18 cellular contexts compared by ENCODE assay signal in the genomic region with DNA sequence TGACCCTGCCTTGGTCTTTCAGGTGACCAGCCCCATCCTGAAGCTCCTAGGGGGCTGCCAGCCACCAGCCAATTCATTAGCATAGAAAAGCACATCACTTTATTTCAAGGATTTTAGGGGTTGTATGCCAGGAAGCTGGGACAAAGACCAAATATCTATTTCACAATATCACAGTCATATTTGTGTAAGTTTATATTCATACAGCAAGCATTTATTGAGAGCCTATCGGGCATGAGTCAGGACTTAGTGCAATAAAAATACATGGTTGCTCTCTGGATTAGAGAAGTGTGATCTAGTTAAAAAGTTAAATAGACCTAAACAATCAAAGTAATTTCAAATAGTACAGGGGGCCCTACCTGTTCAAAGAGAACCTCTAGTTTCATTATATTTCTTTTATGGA.
DNase-seq lines count a peak whose midpoint lies in the region; ATAC-seq and TF ChIP-seq lines count a peak whose summit lies in the region.
"Had no signal": no experiment of that assay in that cellular context is flagged by ENCODE, and none has a peak within 500 bp of the region (broad histone marks: within the 10 kb centered on the region; RNA-seq: fewer than 3 reads in every experiment).

No MANE protein-coding gene starts in this region.

- CTCF ChIA-PET in PC-3 (lab: Charles Lee), result no interaction called here

- no peak overlapping the region for H4K91ac ChIP-seq in neuronal stem cell (ENCODE audit: low read depth, low read length, poor library complexity)

- DNase-seq in ELR (ENCODE audit: low read depth), result peak; percentile 10
- peak; percentile 57 for DNase-seq in PC-3
- peak; percentile 73 for DNase-seq in fibroblast of gingiva (ENCODE audit: low read depth)
- peak; percentile 87 for DNase-seq in osteoblast (ENCODE audit: insufficient read length, low spot score, missing footprints)
- no peak for DNase-seq in neuronal stem cell (ENCODE audit: low spot score)
- DNase-seq in SHP77 treated with DMSO at 0.1 percent for 48 hours (lab: John Stamatoyannopoulos, UW), result no peak
- DNase-seq in NAMALWA (ENCODE audit: low spot score), result no peak
- DNase-seq in putamen (ENCODE audit: low spot score), result no peak
- DNase-seq: ACHN; BE2C; CD8-positive, alpha-beta memory T cell; DND-41; H7; Kasumi-1; NCI-H1436; NCI-H2081; NCI-H524; SJCRH30 had no signal

- no peaks in the 10 kb centered on the region for H3K36me3 ChIP-seq in PC-3 (ENCODE audit: low read depth, low read length)
- no peaks in the 10 kb centered on the region for H3K36me3 ChIP-seq in osteoblast (ENCODE audit: insufficient read depth, low read length)
- peaks cover 6 to 45% of the 10 kb centered on the region in 2 donors for H3K36me3 ChIP-seq in neuronal stem cell (replicated peaks in 1 of 2; ENCODE audit: control insufficient read depth in 2 of 2, insufficient read depth in 2 of 2, low read length in 2 of 2)

- no CpG with 5 or more reads among the region's 1 CpG for WGBS in neuronal stem cell (ENCODE audit: extremely low coverage in 2 of 2, insufficient read length in 2 of 2, insufficient replicate concordance in 1 of 2), 2 donors

- no peak overlapping the region for H2BK5ac ChIP-seq in neuronal stem cell (ENCODE audit: low read length)

- no peak overlapping the region for H3K4me3 ChIP-seq in PC-3 (ENCODE audit: low read length)
- H3K4me3 ChIP-seq in osteoblast (ENCODE audit: insufficient read depth, low read length), result no peak overlapping the region
- H3K4me3 ChIP-seq in neuronal stem cell (ENCODE audit: low read length in 2 of 2), result no peak overlapping the region
- H3K4me3 ChIP-seq: SJCRH30 had no signal

- H3K79me2 ChIP-seq in PC-3 (ENCODE audit: low read length) (no peaks in the 10 kb centered on the region), osteoblast (ENCODE audit: insufficient read depth, low read length) (no peaks in the 10 kb centered on the region)

- H3K4me2 ChIP-seq in PC-3 (ENCODE audit: low read length), result peak overlapping the region; percentile 15; the same call in 1 of the 2 replicates
- H3K4me2 ChIP-seq in osteoblast (ENCODE audit: insufficient read depth, low read length), result no peak overlapping the region
- H3K4me2 ChIP-seq in neuronal stem cell (ENCODE audit: insufficient read depth, low read length, poor library complexity, severe bottlenecking), result no peak overlapping the region

- POLR2A ChIA-PET in PC-3 (lab: Charles Lee; ENCODE audit: unreplicated experiment), result no interaction called here

- no peak overlapping the region for H4K8ac ChIP-seq in neuronal stem cell (ENCODE audit: low read depth, low read length)

- no peaks in the 10 kb centered on the region for H4K20me1 ChIP-seq in PC-3 (ENCODE audit: low read length)
- no peaks in the 10 kb centered on the region for H4K20me1 ChIP-seq in osteoblast (ENCODE audit: insufficient read depth, low read length)

- H2AK5ac ChIP-seq in neuronal stem cell (ENCODE audit: low read depth, low read length), result no peak overlapping the region

- H2BK12ac ChIP-seq in neuronal stem cell (ENCODE audit: low read length), result no peak overlapping the region

- H3K9me3 ChIP-seq in PC-3 (ENCODE audit: low read length) (no peaks in the 10 kb centered on the region), osteoblast (ENCODE audit: low read depth, low read length) (no peaks in the 10 kb centered on the region), neuronal stem cell (replicated peaks in 1 of 2; ENCODE audit: control insufficient read depth in 2 of 2, insufficient read depth in 1 of 2, low read depth in 1 of 2, low read length in 2 of 2) (peaks cover 3 to 16% of the 10 kb centered on the region in 2 donors)
- H3K9me3 ChIP-seq: BE2C had no signal

- H3K23ac ChIP-seq in neuronal stem cell (ENCODE audit: low read depth, low read length, poor library complexity), result no peak overlapping the region

- H3K27ac ChIP-seq in PC-3 (ENCODE audit: low read length) (no peak overlapping the region), osteoblast (ENCODE audit: low read depth, low read length) (no peak overlapping the region), neuronal stem cell (replicated peaks; ENCODE audit: low read length) (no peak overlapping the region)
- H3K27ac ChIP-seq: SJCRH30 had no signal

- no peaks in the 10 kb centered on the region for H3K9me2 ChIP-seq in PC-3 (replicated peaks; ENCODE audit: low read length)

- H2AFZ ChIP-seq in PC-3 (ENCODE audit: low read length) (no peak overlapping the region), osteoblast (ENCODE audit: low read length) (no peak overlapping the region), neuronal stem cell (ENCODE audit: low read length) (no peak overlapping the region)

- no peaks in the 10 kb centered on the region for H3F3A ChIP-seq in PC-3 (ENCODE audit: low read length, unreplicated experiment)

- H3K9ac ChIP-seq in PC-3 (ENCODE audit: low read length) (no peak overlapping the region), neuronal stem cell (ENCODE audit: low read depth, low read length, poor library complexity) (no peak overlapping the region)

- no peak overlapping the region for H2BK120ac ChIP-seq in neuronal stem cell (ENCODE audit: low read depth, low read length)

- H3K4ac ChIP-seq in neuronal stem cell (ENCODE audit: low read length), result no peak overlapping the region

- no peaks in the 10 kb centered on the region for H3K27me3 ChIP-seq in PC-3 (ENCODE audit: low read length)
- H3K27me3 ChIP-seq in osteoblast (ENCODE audit: insufficient read depth, low read length), result no peaks in the 10 kb centered on the region
- H3K27me3 ChIP-seq in neuronal stem cell (ENCODE audit: control insufficient read depth in 3 of 3, insufficient read depth in 3 of 3, low read depth in 1 of 3, low read length in 3 of 3), result no peaks in the 10 kb centered on the region
- H3K27me3 ChIP-seq: BE2C, SJCRH30 had no signal

- no TSS peak for BruUV-seq in PC-3 (replicated peaks; lab: Mats Ljungman, UMichigan)

- H3K14ac ChIP-seq in neuronal stem cell (ENCODE audit: low read length), result no peak overlapping the region

- intact Hi-C loops in PC-3 (cut with micrococcal nuclease), result loop anchor here (10.0 kb wide), 1 partner anchor 85 kb away; no protein-coding TSS in a partner anchor

- ATAC-seq in PC-3, result peak; percentile 69

- no peak overlapping the region for H2BK15ac ChIP-seq in neuronal stem cell (ENCODE audit: low read length)

- H3K79me1 ChIP-seq in neuronal stem cell (ENCODE audit: low read depth, low read length), result no peaks in the 10 kb centered on the region

- H3K4me1 ChIP-seq in PC-3 (ENCODE audit: insufficient read depth, low read length), result peaks cover 12% of the 10 kb centered on the region
- H3K4me1 ChIP-seq in osteoblast (ENCODE audit: insufficient read depth, low read length), result peaks cover 15% of the 10 kb centered on the region
- H3K4me1 ChIP-seq in neuronal stem cell (ENCODE audit: control insufficient read depth in 2 of 2, insufficient read depth in 1 of 2, low read depth in 1 of 2, low read length in 2 of 2), result no peaks in the 10 kb centered on the region
- H3K4me1 ChIP-seq: SJCRH30 had no signal

- TF ChIP-seq CTCF in PC-3 (conservative IDR thresholded peaks at IDR 0.05; ENCODE audit: low read depth, low read length) (no peak), osteoblast (IDR thresholded peaks at IDR 0.05; ENCODE audit: extremely low read depth, low read depth, low read length) (no peak)

- no peak overlapping the region for H3K18ac ChIP-seq in neuronal stem cell (ENCODE audit: low read length)

Comparison
In these comparisons a context has a peak if more than half of its experiments do, and no peak if none do; other contexts are left out.
1. DNase-seq: peak in ELR (single experiment), PC-3 (single experiment), fibroblast of gingiva (single experiment) and osteoblast (single experiment); none in neuronal stem cell (single experiment), SHP77 treated with DMSO at 0.1 percent for 48 hours (single experiment), NAMALWA (single experiment) and putamen (single experiment).